Comparison of ENCODE assay signal across 12 cellular contexts in genomic region chr6:92779758-92780157, GRCh38.
A peak's percentile ranks its signal among the peaks of the same experiment; 100 is the strongest.
DNase-seq lines count a peak whose midpoint lies in the region; ATAC-seq and TF ChIP-seq lines count a peak whose summit lies in the region.
"Had no signal": no experiment of that assay in that cellular context is flagged by ENCODE, and none has a peak within 500 bp of the region (broad histone marks: within the 10 kb centered on the region; RNA-seq: fewer than 3 reads in every experiment).

No MANE protein-coding gene starts in this region.

- DNase-seq in NCI-H2196 (lab: John Stamatoyannopoulos, UW; ENCODE audit: unreplicated experiment) (peak; percentile 39), NCI-H2196 treated with DMSO at 0.1 percent for 48 hours (lab: John Stamatoyannopoulos, UW; ENCODE audit: unreplicated experiment) (no peak), NCI-H510A treated with DMSO at 0.1 percent for 48 hours (lab: John Stamatoyannopoulos, UW) (peak; percentile 23), fibroblast of the aortic adventitia (ENCODE audit: low read depth) (peak; percentile 18), smooth muscle cell (lab: John Stamatoyannopoulos, UW; ENCODE audit: unreplicated experiment) (no peak), GF-D8 (lab: John Stamatoyannopoulos, UW) (no peak)
- DNase-seq: activated CD4-positive, alpha-beta T cell treated with anti-CD3 and anti-CD28 coated beads, Interleukin-2, amount 50 U/mL, for 1 hour; retina had no signal

- H2AFZ ChIP-seq in smooth muscle cell (ENCODE audit: low read depth) = peak overlapping the region; percentile 36

- ATAC-seq in GM19455 (IDR thresholded peaks at IDR 0.05; ENCODE audit: unreplicated experiment) (no peak), GM19463 (IDR thresholded peaks at IDR 0.05; ENCODE audit: unreplicated experiment) (no peak)
- ATAC-seq: stimulated activated effector memory CD8-positive, alpha-beta T cell treated with anti-CD3 and anti-CD28 coated beads, Interleukin-12 subunit alpha, Interleukin-12 subunit beta, amount 100 ng/mL, for 72 hours had no signal

- no peaks in the 10 kb centered on the region for H3K9me3 ChIP-seq in smooth muscle cell (replicated peaks; ENCODE audit: low read depth)
- H3K9me3 ChIP-seq: ascending aorta had no signal

- H3K36me3 ChIP-seq in smooth muscle cell (ENCODE audit: low read depth) = no peaks in the 10 kb centered on the region
- H3K36me3 ChIP-seq: ascending aorta had no signal

- TF ChIP-seq CTCF in fibroblast of the aortic adventitia (IDR thresholded peaks at IDR 0.05; ENCODE audit: insufficient read depth, low read length) (no peak), smooth muscle cell (IDR thresholded peaks at IDR 0.05; ENCODE audit: borderline replicate concordance, insufficient read depth, poor library complexity, severe bottlenecking) (no peak)

- peak overlapping the region; percentile 68 for H3K4me2 ChIP-seq in smooth muscle cell

- H3K4me3 ChIP-seq in fibroblast of the aortic adventitia (ENCODE audit: low read depth, low read length) (no peak overlapping the region), smooth muscle cell (no peak overlapping the region)
- H3K4me3 ChIP-seq: ascending aorta had no signal

- H4K20me1 ChIP-seq in smooth muscle cell (ENCODE audit: low read depth) = no peaks in the 10 kb centered on the region

- WGBS in smooth muscle cell (ENCODE audit: low lambda C conversion rate) = 3% methylated on average over 1 of the region's 1 CpG

- H3K27ac ChIP-seq in smooth muscle cell (ENCODE audit: low read depth) = no peak overlapping the region
- H3K27ac ChIP-seq: ascending aorta had no signal

- H3K79me2 ChIP-seq in smooth muscle cell (ENCODE audit: low read depth) = no peaks in the 10 kb centered on the region

- no peak overlapping the region for H3K9ac ChIP-seq in smooth muscle cell (ENCODE audit: low read depth)

- H3F3A ChIP-seq in smooth muscle cell (ENCODE audit: low read depth) = no peaks in the 10 kb centered on the region

- H3K27me3 ChIP-seq in smooth muscle cell (ENCODE audit: low read depth) = no peaks in the 10 kb centered on the region
- H3K27me3 ChIP-seq: ascending aorta had no signal

- no peaks in the 10 kb centered on the region for H3K4me1 ChIP-seq in smooth muscle cell (ENCODE audit: low read depth)
- H3K4me1 ChIP-seq: ascending aorta had no signal

Comparison
In these comparisons a context has a peak if more than half of its experiments do, and no peak if none do; other contexts are left out.
1. DNase-seq: peak in NCI-H2196 (single experiment), NCI-H510A treated with DMSO at 0.1 percent for 48 hours (single experiment) and fibroblast of the aortic adventitia (single experiment); none in NCI-H2196 treated with DMSO at 0.1 percent for 48 hours (single experiment), smooth muscle cell (single experiment) and GF-D8 (single experiment).